In the genomic region with DNA sequence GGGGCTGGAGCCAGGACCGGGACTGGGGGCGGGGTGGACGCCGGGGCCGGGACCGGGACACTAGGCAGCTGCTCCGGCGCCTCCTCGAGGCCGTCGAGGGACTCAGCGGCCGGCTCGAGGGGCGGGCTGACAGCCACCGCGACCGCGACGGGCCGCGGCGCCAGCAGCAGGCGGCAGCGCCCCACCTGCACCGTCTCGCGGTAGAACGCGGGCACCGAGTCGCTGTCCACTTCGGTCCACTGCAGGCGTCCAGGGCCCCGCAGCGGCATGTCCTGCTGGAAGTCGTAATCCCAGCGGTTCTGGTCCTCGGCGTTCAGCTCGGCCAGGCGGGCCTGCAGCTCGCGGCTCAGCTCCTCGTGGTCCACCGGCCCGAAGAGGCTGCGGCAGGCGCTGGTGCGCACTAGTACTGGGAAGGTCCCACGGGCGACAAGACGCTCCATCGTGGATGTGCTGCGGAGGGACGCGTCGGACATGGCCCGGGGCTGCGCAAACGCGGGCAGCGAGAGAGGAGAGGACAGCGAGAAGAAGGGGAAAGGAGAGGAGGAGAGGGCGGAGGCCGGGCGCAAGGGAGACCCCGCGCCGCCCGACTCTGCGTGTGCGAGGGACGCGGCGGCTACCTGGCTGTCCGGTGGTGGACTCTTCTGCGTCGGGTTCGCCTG, we compare ENCODE assay signal across 8 cellular contexts.
DNase-seq lines count a peak whose midpoint lies in the region; ATAC-seq and TF ChIP-seq lines count a peak whose summit lies in the region.

No MANE protein-coding gene starts in this region.

- H3K4me1 ChIP-seq in neutrophil (ENCODE audit: control insufficient read depth in 1 of 2, insufficient read depth in 1 of 2, low read depth in 1 of 2, low read length in 1 of 2): peaks cover 21 to 31% of the 10 kb centered on the region in 2 experiments

- no peaks in the 10 kb centered on the region for H3K9me3 ChIP-seq in neutrophil

- peaks cover 88% of the 10 kb centered on the region for H3K27me3 ChIP-seq in neutrophil

- peak overlapping the region; percentile 57 for H3K27ac ChIP-seq in neutrophil

- peak; percentile 60 for TF ChIP-seq CTCF in LNCaP clone FGC (IDR thresholded peaks at IDR 0.05; ENCODE audit: control insufficient read depth, extremely low read depth, insufficient read depth)
- TF ChIP-seq CTCF in neutrophil (IDR thresholded peaks at IDR 0.05): no peak

- DNase-seq in activated CD4-positive, CD25-positive, alpha-beta regulatory T cell treated with anti-CD3 and anti-CD28 coated beads, Interleukin-2, amount 50 U/mL, for 72 hours: peak; percentile 48
- no peak for DNase-seq in activated CD4-positive, CD25-positive, alpha-beta regulatory T cell (lab: John Stamatoyannopoulos, UW)
- no peak for DNase-seq in LNCaP clone FGC (ENCODE audit: low read depth)
- peak; percentile 12 for DNase-seq in activated effector memory CD4-positive, alpha-beta T cell treated with Interleukin-2 at 50 U/mL for 16 hours
- peak; percentile 68 for DNase-seq in germinal center (ENCODE audit: low spot score)
- DNase-seq in Kasumi-1 (lab: John Stamatoyannopoulos, UW): no peak

- H3K4me3 ChIP-seq in LNCaP clone FGC (ENCODE audit: low read depth, low read length): peak overlapping the region; percentile 58
- peak overlapping the region; percentile 87 to 96 for H3K4me3 ChIP-seq in neutrophil (ENCODE audit: low read depth in 1 of 2, low read length in 1 of 2)

- ATAC-seq in GM19023 (IDR thresholded peaks at IDR 0.05; ENCODE audit: unreplicated experiment): no peak

- H3K36me3 ChIP-seq in neutrophil: no peaks in the 10 kb centered on the region

Comparison
In these comparisons a context has a peak if more than half of its experiments do, and no peak if none do; other contexts are left out.
1. DNase-seq: peak in activated CD4-positive, CD25-positive, alpha-beta regulatory T cell treated with anti-CD3 and anti-CD28 coated beads, Interleukin-2, amount 50 U/mL, for 72 hours (single experiment), activated effector memory CD4-positive, alpha-beta T cell treated with Interleukin-2 at 50 U/mL for 16 hours (single experiment) and germinal center (single experiment); none in activated CD4-positive, CD25-positive, alpha-beta regulatory T cell (0 of 4), LNCaP clone FGC (single experiment) and Kasumi-1 (0 of 2).